Comparison of ENCODE assay signal across 13 cellular contexts in the genomic region with DNA sequence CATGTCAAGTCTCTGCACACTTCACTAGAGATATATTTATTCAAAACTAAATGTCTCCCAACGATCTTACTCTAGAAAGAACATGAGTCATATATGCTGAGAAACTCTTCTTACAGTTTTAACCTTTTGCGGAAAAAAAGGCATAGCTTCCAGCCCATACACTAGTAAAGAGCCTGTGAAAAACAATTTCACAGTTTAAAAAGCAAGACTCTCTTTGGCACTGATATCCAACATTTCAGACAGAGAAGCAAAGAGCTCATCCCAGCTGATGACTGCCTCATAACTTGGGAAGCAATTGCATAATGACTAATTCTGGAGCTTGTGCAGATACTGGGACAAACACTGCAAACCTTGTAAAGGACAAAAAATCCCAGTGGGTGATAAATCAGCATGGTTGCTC.
DNase-seq lines count a peak whose midpoint lies in the region; ATAC-seq, FAIRE-seq and TF ChIP-seq lines count a peak whose summit lies in the region.
"Had no signal": no experiment of that assay in that cellular context is flagged by ENCODE, and none has a peak within 500 bp of the region (broad histone marks: within the 10 kb centered on the region; RNA-seq: fewer than 3 reads in every experiment).

No MANE protein-coding gene starts in this region.

- H3K14ac ChIP-seq in H9 (ENCODE audit: insufficient read depth, low read length), result no peak overlapping the region

- no peak overlapping the region for H2BK120ac ChIP-seq in H9 (ENCODE audit: low read depth, low read length, poor library complexity, severe bottlenecking)

- no peak overlapping the region for H3K4me3 Mint-ChIP-seq in H9
- H3K4me3 Mint-ChIP-seq in natural killer cell treated with Interleukin-12 subunit alpha and Interleukin-12 subunit beta and Interleukin-15 and Interleukin-18, amount 100 ng/mL, for 72 hours, result no peak overlapping the region
- H3K4me3 Mint-ChIP-seq in effector memory CD8-positive, alpha-beta T cell, result no peak overlapping the region

- no peak overlapping the region for H3T11ph ChIP-seq in H9 (ENCODE audit: low read length)

- DNase-seq in Ammon's horn (ENCODE audit: low spot score), result peak; percentile 59
- DNase-seq in amniotic epithelial cell (ENCODE audit: low read depth), result peak; percentile 65
- DNase-seq in fibroblast of villous mesenchyme (ENCODE audit: low read depth), result peak; percentile 78
- DNase-seq in omental fat pad (ENCODE audit: low spot score), result no peak
- DNase-seq in H9, result no peak
- DNase-seq in natural killer cell treated with Interleukin-12 subunit alpha and Interleukin-12 subunit beta and Interleukin-15 and Interleukin-18, amount 100 ng/mL, for 72 hours (ENCODE audit: low spot score), result no peak
- DNase-seq in effector memory CD8-positive, alpha-beta T cell, result no peak
- no peak for DNase-seq in urothelium cell line (ENCODE audit: low spot score)
- DNase-seq: activated CD4-positive, alpha-beta T cell treated with anti-CD3 and anti-CD28 coated beads, Interleukin-2, amount 50 U/mL, for 4 hours; AML-193; DND-41; NCI-H524 treated with DMSO at 0.1 percent for 48 hours had no signal

- H3K9me3 Mint-ChIP-seq in H9, result no peaks in the 10 kb centered on the region; a peak in 1 of 5 replicates
- no peaks in the 10 kb centered on the region for H3K9me3 Mint-ChIP-seq in natural killer cell treated with Interleukin-12 subunit alpha and Interleukin-12 subunit beta and Interleukin-15 and Interleukin-18, amount 100 ng/mL, for 72 hours
- H3K9me3 Mint-ChIP-seq in effector memory CD8-positive, alpha-beta T cell, result no peaks in the 10 kb centered on the region

- H3K79me1 ChIP-seq in H9 (ENCODE audit: insufficient read depth, low read depth, low read length, poor library complexity, severe bottlenecking), result no peaks in the 10 kb centered on the region

- FAIRE-seq in urothelium cell line (lab: Jason Lieb, UNC), result no peak

- H3K4ac ChIP-seq in H9 (ENCODE audit: low read depth, low read length), result no peak overlapping the region

- no peak overlapping the region for H3K56ac ChIP-seq in H9 (ENCODE audit: insufficient read length, low read depth, low read length)

- H3K18ac ChIP-seq in H9 (ENCODE audit: insufficient read length, low read depth, low read length), result no peak overlapping the region

- H2AK5ac ChIP-seq in H9 (ENCODE audit: insufficient read length, low read length), result no peak overlapping the region

- H2BK20ac ChIP-seq in H9 (ENCODE audit: low read depth, low read length, poor library complexity, severe bottlenecking), result no peak overlapping the region

- TF ChIP-seq CTCF in fibroblast of villous mesenchyme (IDR thresholded peaks at IDR 0.05; ENCODE audit: insufficient read depth, low read depth, low read length), result no peak
- TF ChIP-seq CTCF in omental fat pad (IDR thresholded peaks at IDR 0.05), result no peak
- TF ChIP-seq CTCF in H9 (conservative IDR thresholded peaks at IDR 0.05), result no peak

- H3K9ac ChIP-seq in H9 (ENCODE audit: extremely low read depth, insufficient read length, low read length), result no peak overlapping the region

- H4K5ac ChIP-seq in H9 (ENCODE audit: insufficient read length, low read depth, low read length), result no peak overlapping the region

- H2BK12ac ChIP-seq in H9 (ENCODE audit: insufficient read length, low read depth, low read length), result no peak overlapping the region

- H2BK15ac ChIP-seq in H9 (ENCODE audit: low read depth, low read length), result no peak overlapping the region

- no peak overlapping the region for H2AFZ ChIP-seq in H9 (ENCODE audit: low read length)

- no peaks in the 10 kb centered on the region for H3K79me2 ChIP-seq in H9 (ENCODE audit: insufficient read depth, low read length)

- H3K27me3 ChIP-seq in H9 (ENCODE audit: insufficient read depth, low read length), result no peaks in the 10 kb centered on the region

- no peaks in the 10 kb centered on the region for H3K36me3 Mint-ChIP-seq in H9 (ENCODE audit: insufficient read depth in 1 of 3, low read depth in 3 of 3)
- H3K36me3 Mint-ChIP-seq in natural killer cell treated with Interleukin-12 subunit alpha and Interleukin-12 subunit beta and Interleukin-15 and Interleukin-18, amount 100 ng/mL, for 72 hours, result no peaks in the 10 kb centered on the region
- H3K36me3 Mint-ChIP-seq in effector memory CD8-positive, alpha-beta T cell (ENCODE audit: insufficient read depth), result no peaks in the 10 kb centered on the region

- no peak overlapping the region for H3K4me2 ChIP-seq in H9 (ENCODE audit: insufficient read depth, insufficient read length, low read length)

- H3K4me1 Mint-ChIP-seq in H9, result peaks cover 12 to 15% of the 10 kb centered on the region in 2 experiments
- H3K4me1 Mint-ChIP-seq in natural killer cell treated with Interleukin-12 subunit alpha and Interleukin-12 subunit beta and Interleukin-15 and Interleukin-18, amount 100 ng/mL, for 72 hours (ENCODE audit: low read depth in 2 of 2), result no peaks in the 10 kb centered on the region
- no peaks in the 10 kb centered on the region for H3K4me1 Mint-ChIP-seq in effector memory CD8-positive, alpha-beta T cell (ENCODE audit: low read depth in 2 of 2)

- H3K23me2 ChIP-seq in H9 (ENCODE audit: insufficient read length, low read depth, low read length, poor library complexity, severe bottlenecking), result no peaks in the 10 kb centered on the region

- no peak overlapping the region for H4K8ac ChIP-seq in H9 (replicated peaks; ENCODE audit: insufficient read length, low read depth, low read length)

- no peak overlapping the region for H3K27ac Mint-ChIP-seq in H9
- H3K27ac Mint-ChIP-seq in natural killer cell treated with Interleukin-12 subunit alpha and Interleukin-12 subunit beta and Interleukin-15 and Interleukin-18, amount 100 ng/mL, for 72 hours, result no peak overlapping the region
- no peak overlapping the region for H3K27ac Mint-ChIP-seq in effector memory CD8-positive, alpha-beta T cell

- no peak overlapping the region for H3K4me3 ChIP-seq in fibroblast of villous mesenchyme (ENCODE audit: low read depth, low read length)

- H3K4me1 ChIP-seq in H9 (ENCODE audit: insufficient read depth, low read length), result no peaks in the 10 kb centered on the region; the same call in 1 of the 2 replicates

- no peak overlapping the region for H3K27ac ChIP-seq in H9 (ENCODE audit: insufficient read length, low read depth, low read length)
- H3K27ac ChIP-seq: RWPE1 had no signal

- no peak overlapping the region for H4K91ac ChIP-seq in H9 (ENCODE audit: insufficient read length, low read depth, low read length)

- no peaks in the 10 kb centered on the region for H3K9me3 ChIP-seq in H9 (ENCODE audit: control insufficient read depth, low read depth, low read length)

- whole genome bisulfite sequencing in H9 (ENCODE audit: extremely low coverage, insufficient read length, low lambda C conversion rate), result no CpG with 5 or more reads among the region's 2 CpGs

- H3K23ac ChIP-seq in H9 (ENCODE audit: insufficient read length, low read depth, low read length), result no peak overlapping the region

- peaks cover 2% of the 10 kb centered on the region; the same call in 1 of the 2 replicates for H3K27me3 Mint-ChIP-seq in H9 (ENCODE audit: low read depth)
- H3K27me3 Mint-ChIP-seq in natural killer cell treated with Interleukin-12 subunit alpha and Interleukin-12 subunit beta and Interleukin-15 and Interleukin-18, amount 100 ng/mL, for 72 hours, result peaks cover 3 to 10% of the 10 kb centered on the region in 2 donors
- peaks cover 1 to 18% of the 10 kb centered on the region in 2 donors for H3K27me3 Mint-ChIP-seq in effector memory CD8-positive, alpha-beta T cell

- H2BK5ac ChIP-seq in H9 (ENCODE audit: insufficient read length, low read length), result no peak overlapping the region

- peak; percentile 78 for ATAC-seq in omental fat pad (ENCODE audit: low FRiP score)
- ATAC-seq in natural killer cell treated with Interleukin-12 subunit alpha and Interleukin-12 subunit beta and Interleukin-15 and Interleukin-18, amount 100 ng/mL, for 72 hours, result no peak
- no peak for ATAC-seq in effector memory CD8-positive, alpha-beta T cell (replicated peaks)

- no peaks in the 10 kb centered on the region for H4K20me1 ChIP-seq in H9 (ENCODE audit: control insufficient read depth, insufficient read depth, insufficient read length)

Comparison
In these comparisons a context has a peak if more than half of its experiments do, and no peak if none do; other contexts are left out.
1. DNase-seq: peak in Ammon's horn (single experiment), amniotic epithelial cell (single experiment) and fibroblast of villous mesenchyme (single experiment); none in omental fat pad (single experiment), H9 (single experiment), natural killer cell treated with Interleukin-12 subunit alpha and Interleukin-12 subunit beta and Interleukin-15 and Interleukin-18, amount 100 ng/mL, for 72 hours (single experiment), effector memory CD8-positive, alpha-beta T cell (0 of 3) and urothelium cell line (single experiment).